In the genomic region with DNA sequence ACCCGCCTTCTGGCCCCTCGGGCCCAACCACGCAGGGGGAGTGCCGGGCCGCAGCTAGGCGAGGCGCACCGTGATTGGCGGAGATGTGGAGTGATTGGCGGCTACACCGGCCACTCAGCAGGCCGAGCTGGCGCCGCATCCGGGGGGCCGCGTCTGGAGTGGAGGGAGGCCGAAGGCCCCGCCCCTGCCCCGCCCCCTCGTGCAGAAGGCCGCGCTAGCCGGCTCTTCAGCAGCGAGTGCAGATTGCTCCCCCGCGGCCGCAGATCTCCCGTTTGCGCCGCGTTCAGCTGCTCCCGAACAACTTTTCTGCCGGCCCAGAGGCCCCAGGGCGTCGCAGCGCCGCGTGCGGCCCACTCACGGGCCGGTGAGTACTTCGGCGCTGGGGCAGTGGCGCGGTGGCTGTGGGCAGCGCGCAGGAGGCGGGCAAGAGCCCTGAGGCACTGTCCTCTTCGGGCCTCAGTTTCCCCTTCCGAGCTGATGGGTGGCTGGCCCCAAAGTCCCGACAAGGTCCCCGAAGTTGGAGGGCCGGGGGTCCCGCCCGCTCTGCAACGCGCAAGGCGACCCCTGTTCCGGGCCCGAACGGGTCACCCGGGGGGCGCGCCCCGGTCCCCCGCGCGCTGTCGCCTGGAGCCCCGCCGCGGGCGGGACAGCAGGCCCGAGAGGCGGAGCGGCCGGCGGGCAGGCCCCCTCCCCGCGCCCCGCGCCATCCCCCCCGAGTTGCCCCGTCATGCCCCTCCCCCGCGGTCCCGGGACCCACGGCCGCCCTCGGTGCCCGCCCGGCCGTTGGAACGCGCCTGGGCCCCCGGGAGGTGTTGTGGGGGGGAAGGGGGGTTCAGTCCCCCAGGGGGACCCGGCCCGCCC, we compare ENCODE assay signal across 1 cellular context.
TF ChIP-seq lines count a peak whose summit lies in the region.

Gene WFS1, plus strand, starts transcription at position 200 of the 861 bp plus-strand sequence. CDS start 7,606 bp downstream, outside the sequence.

TF ChIP-seq in HepG2, 621 proteins besides CTCF, POLR2A, EP300 and RAD21 (continued from another document):
- TF ChIP-seq, protein P1, sequence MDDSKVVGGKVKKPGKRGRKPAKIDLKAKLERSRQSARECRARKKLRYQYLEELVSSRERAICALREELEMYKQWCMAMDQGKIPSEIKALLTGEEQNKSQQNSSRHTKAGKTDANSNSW (CRISPR knock-in tag; IDR thresholded peaks at IDR 0.05; ENCODE audit: borderline replicate concordance), result no peak
- TF ChIP-seq ZNF274 (CRISPR knock-in tag; IDR thresholded peaks at IDR 0.05), result no peak
- TF ChIP-seq ZNF18 (CRISPR knock-in tag; IDR thresholded peaks at IDR 0.05; ENCODE audit: insufficient replicate concordance), result no peak
- TF ChIP-seq SCMH1 (CRISPR knock-in tag; IDR thresholded peaks at IDR 0.05; ENCODE audit: borderline replicate concordance), result no peak
- no peak for TF ChIP-seq GLI4 (CRISPR knock-in tag; IDR thresholded peaks at IDR 0.05; ENCODE audit: borderline replicate concordance)
- no peak for TF ChIP-seq CEBPG (CRISPR knock-in tag; IDR thresholded peaks at IDR 0.05)
- no peak for TF ChIP-seq TEAD2 (CRISPR knock-in tag; IDR thresholded peaks at IDR 0.05)
- TF ChIP-seq, protein P2, sequence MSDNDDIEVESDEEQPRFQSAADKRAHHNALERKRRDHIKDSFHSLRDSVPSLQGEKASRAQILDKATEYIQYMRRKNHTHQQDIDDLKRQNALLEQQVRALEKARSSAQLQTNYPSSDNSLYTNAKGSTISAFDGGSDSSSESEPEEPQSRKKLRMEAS (IDR thresholded peaks at IDR 0.05), result no peak
- TF ChIP-seq E2F1 (CRISPR knock-in tag; IDR thresholded peaks at IDR 0.05), result no peak
- no peak for TF ChIP-seq CC2D1A (CRISPR knock-in tag; IDR thresholded peaks at IDR 0.05)
- no peak for TF ChIP-seq WIZ (CRISPR knock-in tag; IDR thresholded peaks at IDR 0.05)
- no peak for TF ChIP-seq ZNF333 (CRISPR knock-in tag; IDR thresholded peaks at IDR 0.05; ENCODE audit: borderline replicate concordance)
- TF ChIP-seq KLF15 (CRISPR knock-in tag; IDR thresholded peaks at IDR 0.05; ENCODE audit: borderline replicate concordance), result no peak
- TF ChIP-seq KAT8 (CRISPR knock-in tag; IDR thresholded peaks at IDR 0.05), result peak; percentile 29; the same call in 1 of the 2 replicates
- TF ChIP-seq ZNF660 (CRISPR knock-in tag; IDR thresholded peaks at IDR 0.05; ENCODE audit: borderline replicate concordance, low read depth), result no peak
- no peak for TF ChIP-seq ZNF34 (CRISPR knock-in tag; IDR thresholded peaks at IDR 0.05; ENCODE audit: borderline replicate concordance)
- TF ChIP-seq MIER2 (CRISPR knock-in tag; IDR thresholded peaks at IDR 0.05), result no peak
- peak; percentile 68 for TF ChIP-seq ZNF687 (CRISPR knock-in tag; IDR thresholded peaks at IDR 0.05)
- TF ChIP-seq HNF1B (CRISPR knock-in tag; IDR thresholded peaks at IDR 0.05), result no peak
- no peak for TF ChIP-seq RFXANK (CRISPR knock-in tag; IDR thresholded peaks at IDR 0.05)
TF ChIP-seq in HepG2: peak in this region for 91.
